In genomic region chr12:24404086-24404815, GRCh38 we compare ENCODE assay signal across 26 cellular contexts.
DNase-seq lines count a peak whose midpoint lies in the region; ATAC-seq and TF ChIP-seq lines count a peak whose summit lies in the region.
"Had no signal": no experiment of that assay in that cellular context is flagged by ENCODE, and none has a peak within 500 bp of the region (broad histone marks: within the 10 kb centered on the region; RNA-seq: fewer than 3 reads in every experiment).

No MANE protein-coding gene starts in this region.

- BruUV-seq in mammary epithelial cell (replicated peaks; lab: Mats Ljungman, UMichigan) = no TSS peak

- CTCF ChIA-PET in mammary epithelial cell (lab: Charles Lee; ENCODE audit: low non-redundant PET) = no interaction called here

- H3K27me3 ChIP-seq in HUES48 (ENCODE audit: control insufficient read depth, insufficient read depth, low read length) (no peaks in the 10 kb centered on the region), adipocyte (replicated peaks; ENCODE audit: control insufficient read depth, insufficient read depth, low read length) (no peaks in the 10 kb centered on the region), upper lobe of right lung (no peaks in the 10 kb centered on the region), mammary epithelial cell (ENCODE audit: insufficient read depth, low read length) (no peaks in the 10 kb centered on the region)
- H3K27me3 ChIP-seq: foreskin keratinocyte, heart right ventricle had no signal

- H3K4me2 ChIP-seq in mammary epithelial cell (ENCODE audit: insufficient read depth, low read depth, low read length) = no peak overlapping the region

- no peak overlapping the region for H3K27ac ChIP-seq in HUES48 (ENCODE audit: low read depth, low read length)
- no peak overlapping the region for H3K27ac ChIP-seq in upper lobe of right lung
- H3K27ac ChIP-seq in mammary epithelial cell (ENCODE audit: insufficient read depth, low read depth, low read length) = no peak overlapping the region
- H3K27ac ChIP-seq: foreskin keratinocyte, heart right ventricle, left ventricle myocardium inferior, WERI-Rb-1 had no signal

- H3K4me1 ChIP-seq in HUES48 (ENCODE audit: control insufficient read depth, insufficient read depth, low read length) = peaks cover 16% of the 10 kb centered on the region
- no peaks in the 10 kb centered on the region for H3K4me1 ChIP-seq in adipocyte (ENCODE audit: control insufficient read depth, insufficient read depth, low read length)
- no peaks in the 10 kb centered on the region for H3K4me1 ChIP-seq in upper lobe of right lung
- no peaks in the 10 kb centered on the region for H3K4me1 ChIP-seq in mammary epithelial cell (ENCODE audit: insufficient read depth, low read length)
- H3K4me1 ChIP-seq: foreskin keratinocyte, heart right ventricle, left ventricle myocardium inferior had no signal

- H3K4me3 ChIP-seq in HUES48 (ENCODE audit: low read depth, low read length) (no peak overlapping the region), adipocyte (ENCODE audit: low read length) (no peak overlapping the region), fibroblast of pulmonary artery (replicated peaks; ENCODE audit: low read depth, low read length) (no peak overlapping the region), upper lobe of right lung (no peak overlapping the region), mammary epithelial cell (replicated peaks in 1 of 3; ENCODE audit: insufficient read depth in 1 of 3, low read depth in 2 of 3, low read length in 3 of 3) (no peak overlapping the region)
- H3K4me3 ChIP-seq: heart right ventricle, left ventricle myocardium inferior had no signal

- 78% methylated on average over 5 of the region's 6 CpGs for WGBS in mammary epithelial cell (ENCODE audit: low coverage, missing lambda C conversion rate)

- in situ Hi-C loops in mammary epithelial cell (cut with MboI; ENCODE audit: low sequenced_read_pairs in 2 of 2) = no loop called here

- intact Hi-C loops in upper lobe of right lung (cut with DNase I) = no loop called here
- intact Hi-C loops in mammary epithelial cell (cut with micrococcal nuclease) = no loop called here

- dilution Hi-C loops in mammary epithelial cell (cut with HindIII; ENCODE audit: low sequenced_read_pairs) = no loop called here

- H3K79me2 ChIP-seq in mammary epithelial cell (ENCODE audit: insufficient read depth, low read length) = no peaks in the 10 kb centered on the region

- H3K36me3 ChIP-seq in HUES48 (ENCODE audit: control insufficient read depth, insufficient read depth, low read length) = no peaks in the 10 kb centered on the region
- peaks cover 11% of the 10 kb centered on the region for H3K36me3 ChIP-seq in adipocyte (ENCODE audit: control insufficient read depth, insufficient read depth, low read length, severe bottlenecking)
- H3K36me3 ChIP-seq in upper lobe of right lung = no peaks in the 10 kb centered on the region
- no peaks in the 10 kb centered on the region for H3K36me3 ChIP-seq in mammary epithelial cell (ENCODE audit: insufficient read depth, low read length)
- H3K36me3 ChIP-seq: heart right ventricle, left ventricle myocardium inferior, WERI-Rb-1 had no signal

- H4K20me1 ChIP-seq in mammary epithelial cell (ENCODE audit: insufficient read depth, low read length) = no peaks in the 10 kb centered on the region

- TF ChIP-seq CTCF in fibroblast of pulmonary artery (IDR thresholded peaks at IDR 0.05; ENCODE audit: low read length, missing control alignments) (no peak), upper lobe of right lung (IDR thresholded peaks at IDR 0.05) (no peak), mammary epithelial cell (conservative IDR thresholded peaks at IDR 0.05 in 1 of 2, IDR thresholded peaks at IDR 0.05 in 1 of 2; ENCODE audit: extremely low read depth in 1 of 2, insufficient read depth in 1 of 2, low read depth in 1 of 2, low read length in 2 of 2) (no peak)

- H2AFZ ChIP-seq in mammary epithelial cell (ENCODE audit: low read depth, low read length) = no peak overlapping the region

- DNase-seq in adipocyte (ENCODE audit: low read depth) (peak; percentile 5), fibroblast of pulmonary artery (ENCODE audit: low read depth) (peak; percentile 11), upper lobe of right lung (no peak), NK-92 (lab: John Stamatoyannopoulos, UW; ENCODE audit: unreplicated experiment) (no peak), mammary epithelial cell (no peak), LoVo (ENCODE audit: low spot score) (no peak)
- DNase-seq: activated naive CD4-positive, alpha-beta T cell treated with anti-CD3 and anti-CD28 coated beads, Interleukin-2, amount 50 U/mL, for 16 hours; AML-193; anterior cingulate cortex; CD4-positive, alpha-beta memory T cell; foreskin keratinocyte; GOT3; heart right ventricle; Karpas-422; left ventricle myocardium inferior; midbrain; natural killer cell; NCI-H1048; NCI-H187; NCI-H774; stimulated activated CD4-positive, alpha-beta T cell treated with anti-CD3 and anti-CD28 coated beads, Interleukin-12 subunit alpha, Interleukin-12 subunit beta, amount 100 ng/mL, for 4 hours; stimulated activated CD4-positive, alpha-beta T cell treated with anti-CD3 and anti-CD28 coated beads, Interleukin-4, amount 100 ng/mL, for 4 hours; stimulated activated naive CD8-positive, alpha-beta T cell treated with anti-CD3 and anti-CD28 coated beads, Interleukin-15, Interleukin-2, amounts not matched to agents 100 U/mL and 50 U/mL, for 24 hours; WERI-Rb-1 had no signal

- H3K9ac ChIP-seq in HUES48 (ENCODE audit: low read depth, low read length) = peak overlapping the region; percentile 27; the same call in 1 of the 2 replicates
- H3K9ac ChIP-seq in adipocyte (ENCODE audit: low read length) = no peak overlapping the region
- no peak overlapping the region for H3K9ac ChIP-seq in mammary epithelial cell (ENCODE audit: insufficient read depth, low read length)

- H3K9me3 ChIP-seq in HUES48 (ENCODE audit: control insufficient read depth, insufficient read depth, low read length) (no peaks in the 10 kb centered on the region), adipocyte (ENCODE audit: control insufficient read depth, low read length) (no peaks in the 10 kb centered on the region), upper lobe of right lung (no peaks in the 10 kb centered on the region), mammary epithelial cell (replicated peaks; ENCODE audit: insufficient read depth, low read length) (peaks cover 7% of the 10 kb centered on the region)
- H3K9me3 ChIP-seq: left ventricle myocardium inferior had no signal

- ATAC-seq in upper lobe of right lung = peak; percentile 34
- ATAC-seq: foreskin keratinocyte; heart right ventricle; natural killer cell; Right ventricle myocardium inferior; stimulated activated naive CD8-positive, alpha-beta T cell treated with anti-CD3 and anti-CD28 coated beads, Interleukin-15, Interleukin-2, amounts not matched to agents 100 U/mL and 50 U/mL, for 24 hours had no signal

Comparison
In these comparisons a context has a peak if more than half of its experiments do, and no peak if none do; other contexts are left out.
1. DNase-seq: peak in adipocyte (single experiment) and fibroblast of pulmonary artery (single experiment); none in upper lobe of right lung (single experiment), NK-92 (single experiment), mammary epithelial cell (single experiment) and LoVo (single experiment).